In the genomic region with DNA sequence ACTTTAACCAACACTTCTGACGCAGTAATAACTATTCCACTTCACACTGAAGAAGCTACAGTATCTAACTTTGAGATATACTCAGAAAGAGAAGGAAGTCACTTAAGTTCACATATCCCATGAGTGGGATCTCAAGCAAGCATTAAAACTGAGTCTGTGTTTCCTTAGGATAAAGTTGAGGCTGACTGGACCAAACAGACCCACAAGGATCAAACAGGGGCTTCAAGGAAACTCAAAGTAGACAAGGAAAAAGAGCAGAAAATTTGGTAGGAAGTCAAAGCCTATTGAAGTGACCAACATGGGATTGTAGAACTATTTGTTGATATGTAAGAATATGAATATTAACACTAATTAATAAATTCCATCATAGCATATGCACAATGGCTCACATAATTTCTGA, we compare ENCODE assay signal across 6 cellular contexts.
"Had no signal": no experiment of that assay in that cellular context is flagged by ENCODE, and none has a peak within 500 bp of the region (broad histone marks: within the 10 kb centered on the region; RNA-seq: fewer than 3 reads in every experiment).

No MANE protein-coding gene starts in this region.

- DNase-seq: H9, HCEC 1CT, KBM-7 had no signal

- H3K27ac ChIP-seq: HL-60 had no signal

- H3K4me3 ChIP-seq: GM23338 had no signal

- H2AFZ ChIP-seq: GM23338 had no signal

- H3K4me2 ChIP-seq: GM23338 had no signal

- ATAC-seq: GM23338, HepG2 had no signal
